Comparison of ENCODE assay signal across 21 cellular contexts in the genomic region with DNA sequence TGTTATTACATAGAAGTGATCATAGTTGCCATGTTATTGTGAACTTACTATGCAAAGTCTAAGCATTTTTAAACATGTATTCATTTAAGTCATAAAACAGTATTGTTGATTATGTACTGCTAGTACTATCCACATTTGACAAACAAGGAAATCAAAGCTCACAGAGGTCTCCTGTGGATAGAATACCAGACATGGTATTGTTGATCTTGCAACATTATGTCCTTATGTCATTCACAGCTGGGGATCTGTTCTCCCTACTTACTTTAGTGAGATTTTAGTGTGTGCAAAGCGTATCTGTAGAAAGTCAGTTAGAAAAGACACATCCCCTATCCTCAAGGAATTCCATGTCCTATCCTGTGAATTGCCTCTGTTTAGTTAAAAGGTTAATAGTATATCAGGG.
DNase-seq lines count a peak whose midpoint lies in the region; ATAC-seq and TF ChIP-seq lines count a peak whose summit lies in the region.
"Had no signal": no experiment of that assay in that cellular context is flagged by ENCODE, and none has a peak within 500 bp of the region (broad histone marks: within the 10 kb centered on the region; RNA-seq: fewer than 3 reads in every experiment).

No MANE protein-coding gene starts in this region.

- H3K27ac ChIP-seq in VCaP: peak overlapping the region; percentile 94
- H3K27ac ChIP-seq: KMS-11 had no signal

- POLR2A ChIA-PET in HEK293T (lab: Yijun Ruan, JAX): no interaction called here

- TF ChIP-seq CTCF in VCaP (conservative IDR thresholded peaks at IDR 0.05): no peak

- DNase-seq in DMS 273 (lab: John Stamatoyannopoulos, UW; ENCODE audit: unreplicated experiment) (peak; percentile 14), DMS 273 treated with DMSO at 0.1 percent for 48 hours (lab: John Stamatoyannopoulos, UW) (no peak), fibroblast of peridontal ligament (ENCODE audit: extremely low read depth) (peak; percentile 7), renal cortical epithelial cell (ENCODE audit: low read depth) (peak; percentile 18), HEK293T (ENCODE audit: extremely low spot score) (no peak)
- DNase-seq: 8988T; CD4-positive, alpha-beta memory T cell; GDM1; GOT3; HFFc6; NCI-H1048; NCI-H1436 treated with DMSO at 0.1 percent for 48 hours; NCI-H2107; NCI-H446 treated with DMSO at 0.1 percent for 48 hours; NCI-H748 treated with DMSO at 0.1 percent for 48 hours; OCI-M1; SIG-M5 had no signal

- CTCF ChIA-PET in HEK293T (lab: Yijun Ruan, JAX): no interaction called here

- ATAC-seq in HG02623 (IDR thresholded peaks at IDR 0.05; ENCODE audit: unreplicated experiment) (no peak), GM21390 (IDR thresholded peaks at IDR 0.05; ENCODE audit: unreplicated experiment) (no peak)

TF ChIP-seq in HEK293T, 16 proteins besides CTCF, POLR2A, EP300 and RAD21:
- no peak for TF ChIP-seq BHLHE40 (IDR thresholded peaks at IDR 0.05; ENCODE audit: borderline replicate concordance)
- TF ChIP-seq CTBP1 (IDR thresholded peaks at IDR 0.05; ENCODE audit: borderline replicate concordance): no peak
- TF ChIP-seq ELF4 (IDR thresholded peaks at IDR 0.05): no peak
- TF ChIP-seq TARDBP (IDR thresholded peaks at IDR 0.05): no peak
- TF ChIP-seq FOXK2 (IDR thresholded peaks at IDR 0.05): no peak
- no peak for TF ChIP-seq HDGF (IDR thresholded peaks at IDR 0.05; ENCODE audit: borderline replicate concordance)
- no peak for TF ChIP-seq L3MBTL2 (conservative IDR thresholded peaks at IDR 0.05)
- TF ChIP-seq NFRKB (IDR thresholded peaks at IDR 0.05): no peak
- no peak for TF ChIP-seq FOXA1 (IDR thresholded peaks at IDR 0.05)
- no peak for TF ChIP-seq LEF1 (IDR thresholded peaks at IDR 0.05; ENCODE audit: borderline replicate concordance)
- no peak for TF ChIP-seq ZNF384 (IDR thresholded peaks at IDR 0.05)
- TF ChIP-seq ARNT (IDR thresholded peaks at IDR 0.05): no peak
- TF ChIP-seq SUZ12 (IDR thresholded peaks at IDR 0.05): no peak
- TF ChIP-seq, protein P1, sequence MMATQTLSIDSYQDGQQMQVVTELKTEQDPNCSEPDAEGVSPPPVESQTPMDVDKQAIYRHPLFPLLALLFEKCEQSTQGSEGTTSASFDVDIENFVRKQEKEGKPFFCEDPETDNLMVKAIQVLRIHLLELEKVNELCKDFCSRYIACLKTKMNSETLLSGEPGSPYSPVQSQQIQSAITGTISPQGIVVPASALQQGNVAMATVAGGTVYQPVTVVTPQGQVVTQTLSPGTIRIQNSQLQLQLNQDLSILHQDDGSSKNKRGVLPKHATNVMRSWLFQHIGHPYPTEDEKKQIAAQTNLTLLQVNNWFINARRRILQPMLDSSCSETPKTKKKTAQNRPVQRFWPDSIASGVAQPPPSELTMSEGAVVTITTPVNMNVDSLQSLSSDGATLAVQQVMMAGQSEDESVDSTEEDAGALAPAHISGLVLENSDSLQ (IDR thresholded peaks at IDR 0.05): no peak
- no peak for TF ChIP-seq FOXM1 (IDR thresholded peaks at IDR 0.05; ENCODE audit: borderline replicate concordance)
TF ChIP-seq in HEK293T: peak in this region for 0.

Comparison
In these comparisons a context has a peak if more than half of its experiments do, and no peak if none do; other contexts are left out.
1. DNase-seq: peak in DMS 273 (single experiment), fibroblast of peridontal ligament (single experiment) and renal cortical epithelial cell (single experiment); none in DMS 273 treated with DMSO at 0.1 percent for 48 hours (single experiment) and HEK293T (single experiment).